25 cellular contexts compared by ENCODE assay signal in the genomic region with DNA sequence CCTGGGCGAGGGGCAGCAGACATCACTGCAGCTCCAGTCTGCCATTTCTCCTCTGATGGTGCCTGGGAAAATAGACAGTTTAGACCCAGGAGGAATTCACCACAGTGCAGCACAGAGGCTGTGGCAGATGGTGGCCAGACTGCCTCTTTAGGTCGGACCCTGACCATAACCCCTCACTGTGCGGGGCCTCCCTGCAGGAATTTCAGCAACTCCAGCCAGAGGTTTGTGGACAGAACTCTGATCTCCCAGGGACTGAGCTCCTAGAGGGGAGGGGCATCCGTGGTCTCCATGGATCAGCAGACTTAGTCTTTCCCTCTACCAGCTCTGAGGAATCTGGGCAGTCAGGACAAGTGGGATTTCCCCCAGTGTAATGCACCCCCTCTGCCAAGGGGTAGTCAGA.
DNase-seq lines count a peak whose midpoint lies in the region; ATAC-seq, FAIRE-seq and TF ChIP-seq lines count a peak whose summit lies in the region.
"Had no signal": no experiment of that assay in that cellular context is flagged by ENCODE, and none has a peak within 500 bp of the region (broad histone marks: within the 10 kb centered on the region; RNA-seq: fewer than 3 reads in every experiment).

No MANE protein-coding gene starts in this region.

- TF ChIP-seq CTCF in IMR-90 (conservative IDR thresholded peaks at IDR 0.05; ENCODE audit: low read depth, low read length) (no peak), GM12878 (IDR thresholded peaks at IDR 0.05 in 2 of 3, conservative IDR thresholded peaks at IDR 0.05 in 1 of 3; ENCODE audit: control insufficient read depth in 2 of 3, extremely low read depth in 1 of 3, insufficient read depth in 1 of 3, low read depth in 3 of 3, low read length in 3 of 3) (no peak)

- peak overlapping the region in 1 of 2 experiments; percentile 33; a peak in 1 of 4 replicates for H4K8ac ChIP-seq in IMR-90 (ENCODE audit: low read depth in 2 of 2, low read length in 2 of 2)
- H4K8ac ChIP-seq in mesendoderm (ENCODE audit: low read depth, low read length): no peak overlapping the region

- FAIRE-seq in GM12878 (lab: Jason Lieb, UNC): no peak
- FAIRE-seq: H54, HTR-8/SVneo had no signal

- H3K36me3 ChIP-seq in IMR-90 (ENCODE audit: control insufficient read depth, insufficient read depth, low read length): no peaks in the 10 kb centered on the region; the same call in 1 of the 2 replicates
- H3K36me3 ChIP-seq in GM12878 (ENCODE audit: control insufficient read depth in 2 of 2, insufficient read depth in 2 of 2, low read length in 1 of 2): no peaks in the 10 kb centered on the region
- H3K36me3 ChIP-seq in mesendoderm (ENCODE audit: control insufficient read depth, insufficient read depth, low read length): no peaks in the 10 kb centered on the region
- H3K36me3 ChIP-seq: MG63 had no signal

- H2AK9ac ChIP-seq in IMR-90 (replicated peaks; ENCODE audit: low read depth, low read length, poor library complexity): no peak overlapping the region

- H4K20me1 ChIP-seq in IMR-90 (ENCODE audit: insufficient read depth, low read length): no peaks in the 10 kb centered on the region
- H4K20me1 ChIP-seq in GM12878 (ENCODE audit: control insufficient read depth, insufficient read depth): no peaks in the 10 kb centered on the region

- RAD21 ChIA-PET in GM12878 (lab: Charles Lee; ENCODE audit: unreplicated experiment): interaction anchor here (0.7 to 5.4 kb wide), 15 partner anchors 9 to 198 kb away, joined by 3 to 63 read pairs (median 5); a partner anchor contains a TSS

- CTCF ChIA-PET in IMR-90 (lab: Yijun Ruan, JAX) (interaction anchor here (1.0 kb wide), 1 partner anchor 119 kb away, joined by 3 read pairs; no protein-coding TSS in a partner anchor), GM12878 (lab: Yijun Ruan, JAX) (interaction anchor here (0.7 to 4.8 kb wide), 18 partner anchors 10 to 480 kb away, joined by 3 to 88 read pairs (median 4); a partner anchor contains a TSS)

- BruUV-seq in IMR-90 (replicated peaks; lab: Mats Ljungman, UMichigan) (no TSS peak), GM12878 (replicated peaks; lab: Mats Ljungman, UMichigan) (no TSS peak)

- TF ChIP-seq POLR2A in IMR-90 (IDR thresholded peaks at IDR 0.05; ENCODE audit: low read depth, low read length) (no peak), GM12878 (IDR thresholded peaks at IDR 0.05; ENCODE audit: low read depth, low read length) (no peak)

- H3K23ac ChIP-seq in IMR-90 (ENCODE audit: low read depth, low read length) (no peak overlapping the region), mesendoderm (ENCODE audit: low read length) (no peak overlapping the region)

- no peak overlapping the region for H3K4me3 ChIP-seq in IMR-90 (ENCODE audit: insufficient read depth, low read depth, low read length)
- no peak overlapping the region; the same call in 1 of the 2 replicates for H3K4me3 ChIP-seq in GM12878
- no peak overlapping the region for H3K4me3 ChIP-seq in mesendoderm (ENCODE audit: low read length)
- H3K4me3 ChIP-seq: MG63 had no signal

- no peaks in the 10 kb centered on the region for H3K79me2 ChIP-seq in GM12878 (ENCODE audit: control insufficient read depth, insufficient read depth, low read length)
- no peaks in the 10 kb centered on the region for H3K79me2 ChIP-seq in mesendoderm (ENCODE audit: control insufficient read depth, insufficient read depth, low read length)

- H2BK120ac ChIP-seq in IMR-90 (ENCODE audit: low read depth, low read length): no peak overlapping the region
- H2BK120ac ChIP-seq in mesendoderm (ENCODE audit: low read depth, low read length): no peak overlapping the region

- no peak overlapping the region; the same call in 1 of the 2 replicates for H4K5ac ChIP-seq in IMR-90 (ENCODE audit: low read depth, low read length)
- no peak overlapping the region for H4K5ac ChIP-seq in mesendoderm (ENCODE audit: low read length)

- H3K79me1 ChIP-seq in IMR-90 (ENCODE audit: low read depth in 1 of 2, low read length in 2 of 2) (peaks cover 0 to 3% of the 10 kb centered on the region in 2 experiments; a peak in 1 of 4 replicates), mesendoderm (ENCODE audit: low read length) (no peaks in the 10 kb centered on the region)

- no peak for TF ChIP-seq EP300 in GM12878 (IDR thresholded peaks at IDR 0.05; ENCODE audit: borderline replicate concordance in 1 of 2, control insufficient read depth in 1 of 2, low read depth in 2 of 2, low read length in 2 of 2)

- H2BK15ac ChIP-seq in IMR-90 (ENCODE audit: low read depth, low read length): no peak overlapping the region
- H2BK15ac ChIP-seq in mesendoderm (replicated peaks; ENCODE audit: low read depth): no peak overlapping the region

- 0 out of 2 replicates have a peak, but pooled peaks cover 3% of the 10 kb centered on the region for H3K4me1 ChIP-seq in IMR-90 (ENCODE audit: control insufficient read depth, insufficient read depth, low read length)
- H3K4me1 ChIP-seq in GM12878 (ENCODE audit: control insufficient read depth, insufficient read depth, low read length): peaks cover 23% of the 10 kb centered on the region
- H3K4me1 ChIP-seq in mesendoderm (ENCODE audit: control insufficient read depth, low read depth, low read length): no peaks in the 10 kb centered on the region

- no peak overlapping the region for H3K14ac ChIP-seq in IMR-90 (replicated peaks; ENCODE audit: low read depth, low read length)

- no peaks in the 10 kb centered on the region for H3K9me1 ChIP-seq in IMR-90 (ENCODE audit: insufficient read depth, low read length)

- TF ChIP-seq RAD21 in IMR-90 (IDR thresholded peaks at IDR 0.05; ENCODE audit: low read length) (no peak), GM12878 (IDR thresholded peaks at IDR 0.05; ENCODE audit: insufficient read depth, low read depth, low read length) (no peak)

- DNase-seq in IMR-90 (no peak), GM12878 (ENCODE audit: low read depth, low spot score) (no peak), kidney tubule cell (ENCODE audit: low spot score) (peak; percentile 6), mesendoderm (no peak), HCEC 1CT (no peak)
- DNase-seq in NK-92 treated with Interleukin-12 subunit alpha and Interleukin-12 subunit beta, amount 100 ng/mL, for 24 hours (lab: John Stamatoyannopoulos, UW): no peak
- no peak for DNase-seq in activated naive CD4-positive, alpha-beta T cell treated with anti-CD3 and anti-CD28 coated beads, Interleukin-2, amount 50 U/mL, for 16 hours
- DNase-seq: CD8-positive, alpha-beta memory T cell; DMS 273 treated with DMSO at 0.1 percent for 48 hours; DMS79; EL; GF-D8; KG1; MG63; NCI-H1105 treated with DMSO at 0.1 percent for 48 hours; NCI-H146; NCI-H1930; NCI-H2107; NCI-H446 treated with DMSO at 0.1 percent for 48 hours; NCI-H526; NCI-H82; Right ventricle myocardium superior; RPMI8226 had no signal

- 67% methylated on average over 1 of the region's 4 CpGs; no CpG with 5 or more reads in 1 of the 2 experiments for WGBS in IMR-90 (ENCODE audit: extremely low coverage in 2 of 2, insufficient read length in 1 of 2), 2 experiments
- 82% methylated on average over 4 of the region's 4 CpGs for WGBS in GM12878 (ENCODE audit: insufficient coverage, insufficient replicate concordance, low lambda C conversion rate, missing lambda C conversion rate)
- WGBS in mesendoderm (ENCODE audit: extremely low coverage, insufficient coverage, low lambda C conversion rate): no CpG with 5 or more reads among the region's 4 CpGs

- intact Hi-C loops in IMR-90 (cut with micrococcal nuclease) (loop anchor here (5.0 kb wide), 1 partner anchor 1248 kb away; no protein-coding TSS in a partner anchor), GM12878 (cut with micrococcal nuclease; ENCODE audit: unreplicated experiment) (loop anchor here (5.0 kb wide), 4 partner anchors 123 to 1248 kb away; a partner anchor contains a TSS)

- H3K4ac ChIP-seq in IMR-90 (ENCODE audit: low read depth, low read length): no peak overlapping the region
- no peak overlapping the region for H3K4ac ChIP-seq in mesendoderm (ENCODE audit: low read depth, low read length)

- ATAC-seq in IMR-90 (ENCODE audit: low read depth) (no peak), GM12878 (no peak)

- POLR2A ChIA-PET in IMR-90 (lab: Charles Lee; ENCODE audit: unreplicated experiment): no interaction called here
- POLR2A ChIA-PET in GM12878 (lab: Charles Lee): interaction anchor here (3.9 kb wide), 1 partner anchor 13 kb away, joined by 20 read pairs; no protein-coding TSS in a partner anchor

- no peak overlapping the region for H2BK20ac ChIP-seq in IMR-90 (ENCODE audit: low read depth, low read length)

- H3K4me2 ChIP-seq in IMR-90 (ENCODE audit: low read depth, low read length) (no peak overlapping the region), GM12878 (ENCODE audit: control insufficient read depth, insufficient read depth) (peak overlapping the region; percentile 84), mesendoderm (ENCODE audit: low read length) (no peak overlapping the region)

- H3K27me3 ChIP-seq in IMR-90 (ENCODE audit: control insufficient read depth, insufficient read depth, low read length) (no peaks in the 10 kb centered on the region), GM12878 (replicated peaks in 1 of 2; ENCODE audit: control insufficient read depth in 2 of 2, insufficient read depth in 2 of 2, low read length in 1 of 2) (no peaks in the 10 kb centered on the region), mesendoderm (ENCODE audit: insufficient read depth, low read length, poor library complexity) (no peaks in the 10 kb centered on the region)
- H3K27me3 ChIP-seq: MG63 had no signal

- H3K18ac ChIP-seq in IMR-90 (ENCODE audit: low read depth, low read length) (no peak overlapping the region), mesendoderm (ENCODE audit: low read length) (no peak overlapping the region)

- dilution Hi-C loops in IMR-90 (cut with HindIII; ENCODE audit: low sequenced_read_pairs, unreplicated experiment): no loop called here

- H3K9ac ChIP-seq in IMR-90 (ENCODE audit: low read depth, low read length) (no peak overlapping the region), GM12878 (ENCODE audit: control insufficient read depth, insufficient read depth, low read length) (no peak overlapping the region), mesendoderm (ENCODE audit: low read length) (no peak overlapping the region)

- H4K91ac ChIP-seq in IMR-90 (ENCODE audit: insufficient read depth, low read depth, low read length): no peak overlapping the region

- H2AFZ ChIP-seq in IMR-90 (replicated peaks; ENCODE audit: low read length, poor library complexity): peak overlapping the region; percentile 14
- no peak overlapping the region for H2AFZ ChIP-seq in GM12878 (ENCODE audit: control insufficient read depth, low read depth, low read length)

- in situ Hi-C loops in IMR-90 (cut with MboI; ENCODE audit: low sequenced_read_pairs): loop anchor here (5.0 to 25.0 kb wide), 2 partner anchors 343 to 1268 kb away; no protein-coding TSS in a partner anchor
- in situ Hi-C loops in GM12878 (cut with MboI): no loop called here

- SMC1A ChIA-PET in GM12878 (lab: Charles Lee; ENCODE audit: uncharacterized antibody, unreplicated experiment): interaction anchor here (0.9 to 5.4 kb wide), 9 partner anchors 10 to 840 kb away, joined by 3 to 85 read pairs (median 5); a partner anchor contains a TSS

- H3K27ac ChIP-seq in IMR-90 (ENCODE audit: insufficient read depth, low read length) (no peak overlapping the region), GM12878 (ENCODE audit: control insufficient read depth, insufficient read depth) (no peak overlapping the region), mesendoderm (ENCODE audit: low read depth, low read length) (no peak overlapping the region)

- H3K56ac ChIP-seq in IMR-90 (ENCODE audit: extremely low read depth, insufficient read depth, low read length) (no peak overlapping the region), mesendoderm (ENCODE audit: low read length) (no peak overlapping the region)

- no peaks in the 10 kb centered on the region for H3K9me3 ChIP-seq in IMR-90 (ENCODE audit: control insufficient read depth, insufficient read depth, low read length)
- no peaks in the 10 kb centered on the region; the same call in 1 of the 3 replicates for H3K9me3 ChIP-seq in GM12878 (replicated peaks; ENCODE audit: control insufficient read depth, insufficient read depth, low read length)
- H3K9me3 ChIP-seq: MG63 had no signal

- H2AK5ac ChIP-seq in IMR-90 (ENCODE audit: low read depth, low read length) (no peak overlapping the region), mesendoderm (ENCODE audit: low read length) (no peak overlapping the region)

- H2BK5ac ChIP-seq in IMR-90 (ENCODE audit: low read depth, low read length, poor library complexity, severe bottlenecking) (no peak overlapping the region), mesendoderm (ENCODE audit: low read length) (no peak overlapping the region)
